Comparison of ENCODE assay signal across 18 cellular contexts in the genomic region with DNA sequence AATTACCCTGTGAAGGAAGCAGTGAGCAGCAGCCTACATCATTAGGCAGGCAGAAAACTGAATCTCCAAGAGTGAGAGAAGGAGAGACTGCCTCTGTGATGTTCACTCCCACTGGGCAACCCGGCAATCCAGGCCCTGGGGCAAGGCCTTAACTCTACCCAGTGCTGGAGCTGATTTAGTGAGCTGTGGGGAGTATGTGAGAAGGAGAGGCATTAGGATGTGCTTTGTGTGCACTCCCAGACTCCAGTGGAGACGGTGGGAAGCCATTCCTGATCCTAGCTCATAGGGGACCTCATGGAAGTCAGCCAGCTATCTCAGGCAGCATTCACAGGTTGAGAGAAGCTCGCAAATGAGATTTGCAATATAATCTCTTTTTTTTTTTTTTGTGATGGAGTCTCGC. TPM values are rescaled to one million over a fixed set of nuclear protein-coding genes. Genes with fewer than 3 reads are reported as not detected.
DNase-seq lines count a peak whose midpoint lies in the region; ATAC-seq, FAIRE-seq and TF ChIP-seq lines count a peak whose summit lies in the region.
"Had no signal": no experiment of that assay in that cellular context is flagged by ENCODE, and none has a peak within 500 bp of the region (broad histone marks: within the 10 kb centered on the region; RNA-seq: fewer than 3 reads in every experiment).

No MANE protein-coding gene starts in this region.

- no peaks in the 10 kb centered on the region for H3F3A ChIP-seq in neural progenitor cell (ENCODE audit: low read depth)

- POLR2A ChIA-PET in HepG2 (lab: Yijun Ruan, JAX), result no interaction called here

- H3K79me2 ChIP-seq in HepG2 (ENCODE audit: insufficient read depth, low read length) (no peaks in the 10 kb centered on the region), neural progenitor cell (ENCODE audit: low read depth) (no peaks in the 10 kb centered on the region)

- H3K9me3 Mint-ChIP-seq in neural progenitor cell, result peaks cover 14% of the 10 kb centered on the region

- no peak for DNase-seq in HepG2 (ENCODE audit: low spot score)
- no peak for DNase-seq in right lobe of liver
- DNase-seq in bronchial epithelial cell (ENCODE audit: low read depth), result no peak
- DNase-seq in neural progenitor cell (ENCODE audit: low spot score), result no peak
- no peak for DNase-seq in DMS53 treated with DMSO at 0.1 percent for 48 hours (lab: John Stamatoyannopoulos, UW; ENCODE audit: unreplicated experiment)
- no peak for DNase-seq in NCI-H2081 (lab: John Stamatoyannopoulos, UW)
- DNase-seq: 8988T, Calu3, DND-41, EL, GOT3, H9 had no signal

- H4K20me1 ChIP-seq in HepG2 (ENCODE audit: insufficient read depth, low read length) (no peaks in the 10 kb centered on the region), neural progenitor cell (ENCODE audit: low read depth) (no peaks in the 10 kb centered on the region)
- H4K20me1 ChIP-seq: BLaER1 had no signal

- peak overlapping the region; percentile 72 for H3K27ac Mint-ChIP-seq in neural progenitor cell
- H3K27ac Mint-ChIP-seq: CD14-positive monocyte; CD8-positive, alpha-beta T cell; H9 had no signal

- peaks cover 2% of the 10 kb centered on the region for H3K27me3 Mint-ChIP-seq in neural progenitor cell (ENCODE audit: insufficient read depth, low read depth)

- H3K4me3 Mint-ChIP-seq in neural progenitor cell, result no peak overlapping the region
- H3K4me3 Mint-ChIP-seq: CD14-positive monocyte; CD8-positive, alpha-beta T cell; H9 had no signal

- no peak overlapping the region for H3K4me3 ChIP-seq in HepG2 (replicated peaks in 1 of 3; ENCODE audit: insufficient read depth in 1 of 3, low read depth in 2 of 3, low read length in 3 of 3)
- H3K4me3 ChIP-seq in right lobe of liver, result no peak overlapping the region
- no peak overlapping the region for H3K4me3 ChIP-seq in bronchial epithelial cell (ENCODE audit: low read depth, low read length)
- H3K4me3 ChIP-seq in neural progenitor cell, result no peak overlapping the region
- H3K4me3 ChIP-seq: BLaER1 had no signal

- in situ Hi-C loops in HepG2 (cut with HindIII; ENCODE audit: extremely low pct_ligation_motif_present, low pct_unique_long_range_greater_than_20kb), result no loop called here

- BruUV-seq in HepG2 (replicated peaks; lab: Mats Ljungman, UMichigan), result no TSS peak

- TF ChIP-seq RAD21 in HepG2 (CRISPR knock-in tag; IDR thresholded peaks at IDR 0.05), result no peak

- intact Hi-C loops in HepG2 (cut with micrococcal nuclease; ENCODE audit: unreplicated experiment), result no loop called here
- intact Hi-C loops in right lobe of liver (cut with DNase I), result no loop called here

- H3K27me3 ChIP-seq in HepG2 (ENCODE audit: control insufficient read depth in 1 of 2, insufficient read depth in 2 of 2, low read length in 2 of 2), result no peaks in the 10 kb centered on the region
- no peaks in the 10 kb centered on the region for H3K27me3 ChIP-seq in right lobe of liver
- no peaks in the 10 kb centered on the region for H3K27me3 ChIP-seq in bronchial epithelial cell (ENCODE audit: control insufficient read depth, insufficient read depth, low read length)
- no peaks in the 10 kb centered on the region for H3K27me3 ChIP-seq in neural progenitor cell
- H3K27me3 ChIP-seq: BLaER1 had no signal

- CTCF ChIA-PET in HepG2 (lab: Yijun Ruan, JAX; ENCODE audit: low intra/inter-chr PET ratio, low total read pairs), result no interaction called here

- no peaks in the 10 kb centered on the region for H3K36me3 Mint-ChIP-seq in neural progenitor cell
- H3K36me3 Mint-ChIP-seq: CD14-positive monocyte; CD8-positive, alpha-beta T cell had no signal

- H3K9me3 ChIP-seq in HepG2 (ENCODE audit: low read length) (peaks cover 5% of the 10 kb centered on the region; the same call in 1 of the 2 replicates), right lobe of liver (no peaks in the 10 kb centered on the region), neural progenitor cell (ENCODE audit: low read depth) (no peaks in the 10 kb centered on the region)
- H3K9me3 ChIP-seq: BLaER1 had no signal

- H3K4me1 ChIP-seq in HepG2 (ENCODE audit: insufficient read depth, low read length) (peaks cover 4% of the 10 kb centered on the region; the same call in 1 of the 2 replicates), right lobe of liver (no peaks in the 10 kb centered on the region), neural progenitor cell (no peaks in the 10 kb centered on the region)
- H3K4me1 ChIP-seq: BLaER1 had no signal

- TF ChIP-seq POLR2A in HepG2 (IDR thresholded peaks at IDR 0.05; ENCODE audit: insufficient read depth in 1 of 2, low read depth in 2 of 2, low read length in 2 of 2) (no peak), right lobe of liver (IDR thresholded peaks at IDR 0.05) (no peak)

- ATAC-seq in HepG2 (peak; percentile 21; the same call in 2 of the 3 replicates), right lobe of liver (no peak), HG03521 (IDR thresholded peaks at IDR 0.05; ENCODE audit: unreplicated experiment) (no peak)
- ATAC-seq: CD8-positive, alpha-beta T cell had no signal

- TF ChIP-seq CTCF in HepG2 (CRISPR knock-in tag; IDR thresholded peaks at IDR 0.05) (no peak), right lobe of liver (IDR thresholded peaks at IDR 0.05) (no peak), bronchial epithelial cell (IDR thresholded peaks at IDR 0.05; ENCODE audit: insufficient read depth, low read length, severe bottlenecking) (no peak), neural progenitor cell (IDR thresholded peaks at IDR 0.05) (no peak)

- H3K4me1 Mint-ChIP-seq in neural progenitor cell, result no peaks in the 10 kb centered on the region
- H3K4me1 Mint-ChIP-seq: H9 had no signal

- no peak overlapping the region for H2AFZ ChIP-seq in HepG2 (ENCODE audit: low read length)
- H2AFZ ChIP-seq in neural progenitor cell (replicated peaks), result peak overlapping the region; percentile 26

- H3K27ac ChIP-seq in HepG2 (ENCODE audit: extremely low read length, insufficient read depth, low read length) (no peak overlapping the region), right lobe of liver (no peak overlapping the region), neural progenitor cell (no peak overlapping the region)
- H3K27ac ChIP-seq: BLaER1 had no signal

- FAIRE-seq in HepG2 (lab: Jason Lieb, UNC), result no peak
- FAIRE-seq in bronchial epithelial cell (lab: Jason Lieb, UNC), result peak; percentile 7
- FAIRE-seq: G401.6, GM12891 had no signal

- H3K4me2 ChIP-seq in HepG2 (ENCODE audit: low read depth, low read length) (no peak overlapping the region), neural progenitor cell (no peak overlapping the region)
- H3K4me2 ChIP-seq: BLaER1 had no signal

- H3K36me3 ChIP-seq in HepG2 (replicated peaks in 1 of 2; ENCODE audit: control insufficient read depth in 1 of 2, insufficient read depth in 2 of 2, low read length in 2 of 2) (no peaks in the 10 kb centered on the region), right lobe of liver (no peaks in the 10 kb centered on the region), bronchial epithelial cell (ENCODE audit: control insufficient read depth, insufficient read depth, low read length) (no peaks in the 10 kb centered on the region), neural progenitor cell (no peaks in the 10 kb centered on the region)
- H3K36me3 ChIP-seq: BLaER1 had no signal

- TF ChIP-seq EP300 in HepG2 (IDR thresholded peaks at IDR 0.05; ENCODE audit: low read depth in 2 of 2, low read length in 2 of 2) (no peak), HepG2 (CRISPR knock-in tag; IDR thresholded peaks at IDR 0.05; ENCODE audit: borderline replicate concordance) (no peak)

- WGBS in HepG2 (ENCODE audit: low lambda C conversion rate), result 70% methylated on average over 4 of the region's 4 CpGs
- WGBS in right lobe of liver (ENCODE audit: insufficient coverage, low coverage, low lambda C conversion rate, missing lambda C conversion rate), result 83% methylated on average over 2 of the region's 4 CpGs

- H3K9ac ChIP-seq in HepG2 (ENCODE audit: insufficient read depth, low read depth, low read length) (no peak overlapping the region), neural progenitor cell (no peak overlapping the region)
- H3K9ac ChIP-seq: BLaER1 had no signal

TF ChIP-seq in HepG2, 621 proteins besides CTCF, POLR2A, EP300 and RAD21:
- no peak for TF ChIP-seq ZNF7 (CRISPR knock-in tag; IDR thresholded peaks at IDR 0.05)
TF ChIP-seq in HepG2: peak in this region for 0.

RNA-seq across cellular contexts. Expression of gene CDK13, which starts 41.1 kb away (rescaled TPM):
- total RNA-seq in HepG2 (2016; rRNA removed; fragmentation: Illumina TruSeq; extraction: Trizol) (35.0 and 40.9 TPM in 2 replicates), right lobe of liver (10 to 100 TPM; 21.2 to 35.2 (median 27.1) TPM), bronchial epithelial cell (50.3 and 65.2 TPM in 2 replicates), neural progenitor cell (ENCODE audit: low replicate concordance) (56.1 and 75.5 TPM in 2 replicates)
- total RNA-seq in HepG2 (2016; cell fraction: cytosol; rRNA removed; fragmentation: Illumina TruSeq; extraction: Trizol; ENCODE audit: low read depth), result 185 and 197 TPM in 2 replicates
- total RNA-seq in HepG2 (2016; cell fraction: insoluble cytoplasmic fraction; rRNA removed; fragmentation: Illumina TruSeq; extraction: Trizol), result 31.5 and 38.9 TPM in 2 replicates
- 96.5 and 112 TPM in 2 replicates for total RNA-seq in HepG2 (2016; cell fraction: membrane; rRNA removed; fragmentation: Illumina TruSeq; extraction: Trizol)
- total RNA-seq in HepG2 (2016; cell fraction: nucleus; rRNA removed; fragmentation: Illumina TruSeq; extraction: Trizol), result 61.2 and 62.8 TPM in 2 replicates
- 20.7 and 21.0 TPM in 2 replicates for polyA plus RNA-seq in HepG2 (2011; rRNA removed)
- 10.2 and 14.3 TPM in 2 replicates for polyA plus RNA-seq in HepG2 (2011; cell fraction: cytosol; rRNA removed)
- 27.6 and 31.2 TPM in 2 replicates for polyA plus RNA-seq in HepG2 (2011; cell fraction: nucleus; rRNA removed)
- polyA plus RNA-seq in HepG2 (2012), result 19.2 and 19.7 TPM in 2 replicates
- 0.78 and 1.0 TPM in 2 replicates for polyA plus RNA-seq in HepG2 (2016; cell fraction: cytosol; fragmentation: Illumina TruSeq; extraction: Trizol; ENCODE audit: low read depth)
- 27.4 and 28.3 TPM in 2 replicates for polyA plus RNA-seq in HepG2 (2016; cell fraction: insoluble cytoplasmic fraction; fragmentation: Illumina TruSeq; extraction: Trizol; ENCODE audit: low read depth)
- 2.9 and 3.7 TPM in 2 replicates for polyA plus RNA-seq in HepG2 (2016; cell fraction: membrane; fragmentation: Illumina TruSeq; extraction: Trizol; ENCODE audit: low read depth)
- polyA plus RNA-seq in HepG2 (2016; cell fraction: nucleus; fragmentation: Illumina TruSeq; extraction: Trizol; ENCODE audit: insufficient read depth, low read depth), result 48.0 and 54.1 TPM in 2 replicates
- 30.6 and 45.8 TPM in 2 replicates for polyA minus RNA-seq in HepG2 (2011; rRNA and poly(A)+ RNA removed; ENCODE audit: low replicate concordance)
- polyA minus RNA-seq in HepG2 (2011; cell fraction: cytosol; rRNA and poly(A)+ RNA removed), result 21.5 and 22.7 TPM in 2 replicates
- 124 and 129 TPM in 2 replicates for polyA minus RNA-seq in HepG2 (2011; cell fraction: nucleus; rRNA and poly(A)+ RNA removed)
